ENCODE assay signal across 8 cellular contexts in genomic region chr5:179805529-179806249, GRCh38. TPM values are rescaled to one million over a fixed set of nuclear protein-coding genes. Genes with fewer than 3 reads are reported as not detected.
DNase-seq lines count a peak whose midpoint lies in the region; ATAC-seq, FAIRE-seq and TF ChIP-seq lines count a peak whose summit lies in the region.

No MANE protein-coding gene starts in this region.

- H3K4me1 ChIP-seq in SK-N-SH (ENCODE audit: control insufficient read depth in 1 of 2, insufficient read depth in 2 of 2, low read depth in 1 of 2, low read length in 1 of 2), result peaks cover 16 to 23% of the 10 kb centered on the region in 2 experiments; a peak in 3 of 4 replicates
- no peaks in the 10 kb centered on the region for H3K4me1 ChIP-seq in endocrine pancreas (ENCODE audit: control insufficient read depth, insufficient read depth, low read length)
- H3K4me1 ChIP-seq in mucosa of rectum (ENCODE audit: control insufficient read depth in 2 of 2, insufficient read depth in 2 of 2, low read length in 2 of 2), result peaks cover 32 to 34% of the 10 kb centered on the region in 2 donors
- peaks cover 56% of the 10 kb centered on the region for H3K4me1 ChIP-seq in vagina

- WGBS in SK-N-SH (ENCODE audit: low lambda C conversion rate), result 8% methylated on average over 30 of the region's 65 CpGs

- ATAC-seq in HG03095 (IDR thresholded peaks at IDR 0.05; ENCODE audit: unreplicated experiment), result peak; percentile 22

- no peaks in the 10 kb centered on the region for H3K9me3 ChIP-seq in SK-N-SH
- no peaks in the 10 kb centered on the region for H3K9me3 ChIP-seq in endocrine pancreas (ENCODE audit: control insufficient read depth, low read length)
- no peaks in the 10 kb centered on the region for H3K9me3 ChIP-seq in mucosa of rectum (ENCODE audit: control insufficient read depth in 2 of 2, low read length in 2 of 2)
- H3K9me3 ChIP-seq in vagina, result no peaks in the 10 kb centered on the region

- TF ChIP-seq EP300 in SK-N-SH (IDR thresholded peaks at IDR 0.05; ENCODE audit: borderline replicate concordance in 1 of 2, low read depth in 1 of 2, low read length in 1 of 2), result no peak

- CTCF ChIA-PET in SK-N-SH (lab: Yijun Ruan, JAX), result interaction anchor here (1.1 to 3.7 kb wide), 3 partner anchors 9 to 103 kb away, joined by 3 to 24 read pairs (median 3); no protein-coding TSS in a partner anchor

- no peak overlapping the region for H2AFZ ChIP-seq in SK-N-SH (ENCODE audit: low read depth)

- TF ChIP-seq POLR2A in vagina (IDR thresholded peaks at IDR 0.05), result no peak

- peaks cover 37% of the 10 kb centered on the region for H4K20me1 ChIP-seq in SK-N-SH (ENCODE audit: insufficient read depth)

- H3F3A ChIP-seq in SK-N-SH (replicated peaks; ENCODE audit: insufficient read depth), result peaks cover 11% of the 10 kb centered on the region

- DNase-seq in AG08396 (ENCODE audit: low spot score) (peak; percentile 80), GM18507 (ENCODE audit: extremely low spot score, insufficient read length, low read depth) (peak; percentile 57), SK-N-SH (peak; percentile 86), vagina (ENCODE audit: extremely low spot score in 2 of 2) (peak in 1 of 2 donors; percentile 95), mesenteric fat pad (ENCODE audit: low spot score) (no peak)

- peak overlapping the region; percentile 72 to 88 for H3K4me3 ChIP-seq in SK-N-SH (ENCODE audit: low read depth in 2 of 2, low read length in 1 of 2)
- no peak overlapping the region for H3K4me3 ChIP-seq in endocrine pancreas (ENCODE audit: control insufficient read depth, insufficient read depth, low read length)
- H3K4me3 ChIP-seq in mucosa of rectum (ENCODE audit: low read length in 2 of 2), result peak overlapping the region; percentile 67 to 71
- H3K4me3 ChIP-seq in vagina, result peak overlapping the region; percentile 77 to 97

- no peak for TF ChIP-seq CTCF in SK-N-SH (IDR thresholded peaks at IDR 0.05)
- no peak for TF ChIP-seq CTCF in vagina (IDR thresholded peaks at IDR 0.05)

- intact Hi-C loops in vagina (cut with DNase I), result loop anchor here (2.0 to 10.0 kb wide), 3 partner anchors 15 to 99 kb away; partner anchors contain the start of genes MRNIP, SQSTM1 and TBC1D9B

- H3K79me2 ChIP-seq in SK-N-SH (ENCODE audit: insufficient read depth), result peaks cover 78% of the 10 kb centered on the region

- no peak for TF ChIP-seq RAD21 in SK-N-SH (IDR thresholded peaks at IDR 0.05; ENCODE audit: low read length)

- H3K4me2 ChIP-seq in SK-N-SH, result peak overlapping the region; percentile 99

- peak; percentile 56 for FAIRE-seq in GM18507 (lab: Jason Lieb, UNC)

- H3K27ac ChIP-seq in SK-N-SH (ENCODE audit: low read depth in 2 of 2, low read length in 1 of 2) (peak overlapping the region; percentile 36 to 84; a peak in 3 of 4 replicates), mucosa of rectum (ENCODE audit: low read depth in 2 of 2, low read length in 2 of 2) (peak overlapping the region; percentile 95 to 97), vagina (peak overlapping the region; percentile 98)

- H3K9ac ChIP-seq in SK-N-SH (peak overlapping the region; percentile 72), endocrine pancreas (ENCODE audit: control insufficient read depth, insufficient read depth, low read length) (peak overlapping the region; percentile 94), mucosa of rectum (ENCODE audit: low read depth in 1 of 2, low read length in 2 of 2) (peak overlapping the region; percentile 80 to 88)

- H3K36me3 ChIP-seq in SK-N-SH (replicated peaks in 1 of 2; ENCODE audit: control insufficient read depth in 1 of 2, insufficient read depth in 2 of 2, low read length in 1 of 2), result peaks cover 1 to 17% of the 10 kb centered on the region in 2 experiments
- no peaks in the 10 kb centered on the region for H3K36me3 ChIP-seq in endocrine pancreas (ENCODE audit: control insufficient read depth, insufficient read depth, low read length)
- peaks cover 11 to 13% of the 10 kb centered on the region in 2 donors for H3K36me3 ChIP-seq in mucosa of rectum (ENCODE audit: control insufficient read depth in 2 of 2, insufficient read depth in 2 of 2, low read length in 2 of 2)
- peaks cover 0 to 8% of the 10 kb centered on the region in 2 donors for H3K36me3 ChIP-seq in vagina

- H3K27me3 ChIP-seq in SK-N-SH (ENCODE audit: insufficient read depth), result no peaks in the 10 kb centered on the region
- no peaks in the 10 kb centered on the region for H3K27me3 ChIP-seq in endocrine pancreas (ENCODE audit: control insufficient read depth, insufficient read depth, low read length)
- H3K27me3 ChIP-seq in mucosa of rectum (ENCODE audit: control insufficient read depth in 2 of 2, insufficient read depth in 2 of 2, low read length in 2 of 2), result no peaks in the 10 kb centered on the region
- no peaks in the 10 kb centered on the region for H3K27me3 ChIP-seq in vagina

- no peaks in the 10 kb centered on the region for H3K9me2 ChIP-seq in SK-N-SH

- POLR2A ChIA-PET in SK-N-SH (lab: Yijun Ruan, JAX), result interaction anchor here (0.9 to 1.3 kb wide), 2 partner anchors 9 to 15 kb away, joined by 3 to 6 read pairs; partner anchors contain the start of gene SQSTM1

TF ChIP-seq in SK-N-SH, 30 proteins besides CTCF, POLR2A, EP300 and RAD21:
- TF ChIP-seq MXI1 (IDR thresholded peaks at IDR 0.05; ENCODE audit: low read depth, low read length), result peak; percentile 15; the same call in 1 of the 2 replicates
- TF ChIP-seq GABPA (IDR thresholded peaks at IDR 0.05; ENCODE audit: low read depth), result no peak
TF ChIP-seq in SK-N-SH: peak in this region for 1.

RNA-seq across cellular contexts. Expression of gene MGAT4B, which starts 1.0 kb away (rescaled TPM):
- polyA plus RNA-seq in SK-N-SH (2012; rRNA removed), result 174 and 190 TPM in 2 replicates
- polyA plus RNA-seq in SK-N-SH (2012; cell fraction: cytosol; rRNA removed), result 120 and 170 TPM in 2 replicates
- 434 and 545 TPM in 2 replicates for polyA plus RNA-seq in SK-N-SH (2012; cell fraction: nucleus; rRNA removed)
- total RNA-seq in vagina (95.5 TPM), mesenteric fat pad (87.6 TPM)

RNA-seq across cellular contexts. Expression of gene LTC4S, which starts 11.9 kb away (rescaled TPM):
- polyA plus RNA-seq in SK-N-SH (2012; rRNA removed), result 0.34 and 0.43 TPM in 2 replicates
- 0.14 TPM in 1 of 2 replicates, not detected in the other for polyA plus RNA-seq in SK-N-SH (2012; cell fraction: cytosol; rRNA removed)
- polyA plus RNA-seq in SK-N-SH (2012; cell fraction: nucleus; rRNA removed), result 0.67 and 0.75 TPM in 2 replicates
- total RNA-seq in vagina, result 10.6 TPM
- total RNA-seq in mesenteric fat pad, result 9.6 TPM

RNA-seq across cellular contexts. Expression of gene SQSTM1, which starts 15.0 kb away (rescaled TPM):
- polyA plus RNA-seq in SK-N-SH (2012; rRNA removed), result 181 and 185 TPM in 2 replicates
- 98.5 and 121 TPM in 2 replicates for polyA plus RNA-seq in SK-N-SH (2012; cell fraction: cytosol; rRNA removed)
- 413 and 442 TPM in 2 replicates for polyA plus RNA-seq in SK-N-SH (2012; cell fraction: nucleus; rRNA removed)
- total RNA-seq in vagina (373 TPM), mesenteric fat pad (600 TPM)

RNA-seq across cellular contexts. Expression of gene MRNIP, which starts 52.9 kb away (rescaled TPM):
- 32.8 and 34.9 TPM in 2 replicates for polyA plus RNA-seq in SK-N-SH (2012; rRNA removed)
- 12.4 and 13.7 TPM in 2 replicates for polyA plus RNA-seq in SK-N-SH (2012; cell fraction: cytosol; rRNA removed)
- 283 and 329 TPM in 2 replicates for polyA plus RNA-seq in SK-N-SH (2012; cell fraction: nucleus; rRNA removed)
- total RNA-seq in vagina (53.8 TPM), mesenteric fat pad (17.3 TPM)
